Comparison of ENCODE assay signal across 1 cellular context in the genomic region with DNA sequence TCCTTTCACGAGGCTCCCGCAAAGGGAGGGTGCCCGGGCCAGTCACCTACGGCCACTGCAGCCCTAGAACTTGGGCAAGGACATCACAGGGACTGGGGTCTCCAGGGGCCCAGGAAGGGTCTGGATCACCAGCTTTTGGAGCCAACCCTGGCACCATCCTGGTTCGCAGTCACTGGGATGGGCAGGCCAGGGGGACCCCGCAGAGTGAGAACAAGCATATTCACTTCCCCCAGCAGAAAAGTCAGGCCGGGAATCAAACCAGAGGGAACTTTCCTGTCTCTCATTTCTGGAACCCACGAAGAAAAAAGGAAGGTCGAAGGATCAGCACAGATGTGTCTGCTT.
TF ChIP-seq lines count a peak whose summit lies in the region.

No MANE protein-coding gene starts in this region.

TF ChIP-seq in GM23338, 12 proteins besides CTCF, POLR2A, EP300 and RAD21 (continued from another document):
- TF ChIP-seq ZNF462 (CRISPR knock-in tag; IDR thresholded peaks at IDR 0.05) (no peak), EZH2 (IDR thresholded peaks at IDR 0.05; ENCODE audit: low read depth, unreplicated experiment) (no peak)
